ENCODE assay signal across 24 cellular contexts in genomic region chr16:5965321-5965720, GRCh38.
"Had no signal": no experiment of that assay in that cellular context is flagged by ENCODE, and none has a peak within 500 bp of the region (broad histone marks: within the 10 kb centered on the region; RNA-seq: fewer than 3 reads in every experiment).

No MANE protein-coding gene starts in this region.

- H3K4me1 ChIP-seq: ascending aorta, body of pancreas, SJSA1 had no signal

- H3K36me3 ChIP-seq: ascending aorta, SJSA1 had no signal

- H3K4me3 ChIP-seq: ascending aorta, body of pancreas, SJSA1 had no signal

- H3K27me3 ChIP-seq: ascending aorta, body of pancreas, SJSA1 had no signal

- H3K27ac ChIP-seq: ascending aorta, body of pancreas, KMS-11, SJSA1 had no signal

- ATAC-seq: activated CD8-positive, alpha-beta memory T cell treated with anti-CD3 and anti-CD28 coated beads, Interleukin-2, amount 10 ng/mL, durations not matched to agents 7 days and 5 days; activated naive CD4-positive, alpha-beta T cell treated with anti-CD3 and anti-CD28 coated beads, Interleukin-2, amount 50 U/mL, for 72 hours; activated naive CD8-positive, alpha-beta T cell treated with anti-CD3 and anti-CD28 coated beads, Interleukin-2, amount 50 U/mL, for 24 hours; body of pancreas; PC-3; SK-N-SH treated with all-trans-retinoic acid at 6 μM for 48 hours; WTC11 had no signal

- DNase-seq: activated CD4-positive, alpha-beta T cell treated with anti-CD3 and anti-CD28 coated beads for 48 hours; activated CD4-positive, alpha-beta T cell treated with anti-CD3 and anti-CD28 coated beads, Interleukin-2, amount 50 U/mL, for 48 hours; activated CD4-positive, CD25-positive, alpha-beta regulatory T cell treated with anti-CD3 and anti-CD28 coated beads, Interleukin-2, amount 50 U/mL, for 72 hours; activated CD8-positive, alpha-beta memory T cell treated with anti-CD3 and anti-CD28 coated beads, Interleukin-2, amount 10 ng/mL, durations not matched to agents 7 days and 5 days; activated effector memory CD4-positive, alpha-beta T cell treated with anti-CD3 and anti-CD28 coated beads, Interleukin-2, amount 50 U/mL, for 16 hours; activated naive CD4-positive, alpha-beta T cell treated with Interleukin-2 at 50 U/mL for 16 hours; activated naive CD8-positive, alpha-beta T cell treated with anti-CD3 and anti-CD28 coated beads, Interleukin-2, amount 50 U/mL, for 24 hours; activated T-cell treated with anti-CD3 and anti-CD28 coated beads, Interleukin-2, amount 50 U/mL, for 24 hours; amniotic stem cell; body of pancreas; central memory CD4-positive, alpha-beta T cell; NCI-H1092; NCI-H2081 treated with DMSO at 0.1 percent for 48 hours; NCI-H446 treated with DMSO at 0.1 percent for 48 hours; NCI-H524 treated with DMSO at 0.1 percent for 48 hours; PC-3; SHP77; SW 1271 had no signal

- H3K9me3 ChIP-seq: ascending aorta, body of pancreas had no signal
